Comparison of ENCODE assay signal across 7 cellular contexts in the genomic region with DNA sequence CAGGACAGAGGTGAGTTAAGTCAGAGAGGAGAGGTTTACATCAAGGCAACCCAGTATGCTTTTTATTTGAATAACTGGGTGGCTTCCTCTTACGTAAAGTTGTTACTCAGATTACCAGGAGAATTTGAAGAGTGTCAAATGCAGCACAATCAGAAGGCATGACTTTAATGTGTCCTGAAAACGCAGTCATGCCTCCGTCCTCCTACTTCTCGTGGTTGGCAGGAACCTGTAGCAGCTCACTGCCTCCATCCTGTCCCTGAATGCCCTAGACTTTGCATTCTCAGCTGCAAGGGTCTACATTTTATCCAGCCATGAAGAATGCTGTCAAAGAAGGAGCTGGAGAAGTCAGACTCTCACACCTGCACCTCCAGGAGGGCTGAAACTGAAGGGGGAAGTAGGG.
"Had no signal": no experiment of that assay in that cellular context is flagged by ENCODE, and none has a peak within 500 bp of the region (broad histone marks: within the 10 kb centered on the region; RNA-seq: fewer than 3 reads in every experiment).

No MANE protein-coding gene starts in this region.

- H2AFZ ChIP-seq: GM23248 had no signal

- DNase-seq: GM23248, GOT3, H7, HCEC 1CT had no signal

- H3K27ac Mint-ChIP-seq: IgD-negative memory B cell had no signal

- H3K27ac ChIP-seq: GM23248, HL-60 had no signal

- H3K4me3 ChIP-seq: GM23248 had no signal

- ATAC-seq: HepG2 had no signal

- H3K9ac ChIP-seq: GM23248 had no signal
